ENCODE assay signal across 13 cellular contexts in genomic region chr17:71071837-71072236, GRCh38.
DNase-seq lines count a peak whose midpoint lies in the region; ATAC-seq, FAIRE-seq and TF ChIP-seq lines count a peak whose summit lies in the region.
"Had no signal": no experiment of that assay in that cellular context is flagged by ENCODE, and none has a peak within 500 bp of the region (broad histone marks: within the 10 kb centered on the region; RNA-seq: fewer than 3 reads in every experiment).

No MANE protein-coding gene starts in this region.

- no peaks in the 10 kb centered on the region for H3K36me3 ChIP-seq in adrenal gland (replicated peaks in 1 of 2)
- H3K36me3 ChIP-seq in keratinocyte (ENCODE audit: control insufficient read depth in 2 of 2, extremely low read depth in 1 of 2, insufficient read depth in 2 of 2, low read length in 2 of 2): no peaks in the 10 kb centered on the region
- no peaks in the 10 kb centered on the region for H3K36me3 ChIP-seq in OCI-LY7 (ENCODE audit: insufficient read depth, low read length)
- H3K36me3 ChIP-seq: tibial artery had no signal

- no peaks in the 10 kb centered on the region for H3K9me1 ChIP-seq in keratinocyte (ENCODE audit: control insufficient read depth, extremely low read depth, insufficient read depth, low read length)

- H4K20me1 ChIP-seq in keratinocyte (ENCODE audit: control insufficient read depth, extremely low read depth, insufficient read depth, low read length) (no peaks in the 10 kb centered on the region), OCI-LY7 (ENCODE audit: insufficient read depth, low read length) (no peaks in the 10 kb centered on the region)

- no peaks in the 10 kb centered on the region for H3K79me2 ChIP-seq in keratinocyte (ENCODE audit: control insufficient read depth, insufficient read depth, low read length)
- H3K79me2 ChIP-seq in OCI-LY7 (ENCODE audit: insufficient read depth, low read depth, low read length): no peaks in the 10 kb centered on the region

- BruUV-seq in OCI-LY7 (replicated peaks; lab: Mats Ljungman, UMichigan): no TSS peak

- H3K4me3 ChIP-seq in adrenal gland (no peak overlapping the region), keratinocyte (ENCODE audit: control insufficient read depth in 2 of 3, extremely low read depth in 1 of 3, insufficient read depth in 2 of 3, low read depth in 1 of 3, low read length in 3 of 3) (peak overlapping the region in 2 of 3 experiments; percentile 4 to 21), OCI-LY7 (ENCODE audit: low read depth, low read length, poor library complexity, severe bottlenecking) (no peak overlapping the region)
- H3K4me3 ChIP-seq: tibial artery had no signal

- intact Hi-C loops in adrenal gland (cut with DNase I): no loop called here
- intact Hi-C loops in OCI-LY7 (cut with micrococcal nuclease; ENCODE audit: unreplicated experiment): no loop called here

- H3K9me3 ChIP-seq in adrenal gland (replicated peaks in 1 of 3): no peaks in the 10 kb centered on the region
- H3K9me3 ChIP-seq in keratinocyte (ENCODE audit: control insufficient read depth, low read depth, low read length): no peaks in the 10 kb centered on the region
- no peaks in the 10 kb centered on the region for H3K9me3 ChIP-seq in OCI-LY7 (ENCODE audit: low read length)
- H3K9me3 ChIP-seq: tibial artery had no signal

- H3K9me2 ChIP-seq in OCI-LY7 (ENCODE audit: insufficient read depth, low read length): no peaks in the 10 kb centered on the region

- TF ChIP-seq POLR2A in adrenal gland (IDR thresholded peaks at IDR 0.05): no peak

- peak; percentile 100 for FAIRE-seq in keratinocyte (lab: Jason Lieb, UNC)

- 49 to 78% (median 65%) methylated on average over 10 of the region's 10 CpGs for WGBS in adrenal gland, 4 donors

- POLR2A ChIA-PET in OCI-LY7 (lab: Charles Lee): no interaction called here

- H3K9ac ChIP-seq in keratinocyte (ENCODE audit: control insufficient read depth, extremely low read depth, insufficient read depth, low read length): no peak overlapping the region

- DNase-seq in AG20443 (ENCODE audit: low spot score): peak; percentile 93
- peak; percentile 75 for DNase-seq in LoVo (ENCODE audit: low spot score)
- DNase-seq in adrenal gland: peak in 6 of 7 donors; percentile 18 to 73 (median 39)
- peak; percentile 95 for DNase-seq in keratinocyte (ENCODE audit: low read depth, low spot score)
- DNase-seq in OCI-LY7 (ENCODE audit: low spot score): no peak
- DNase-seq in NCI-H1092 (lab: John Stamatoyannopoulos, UW): no peak
- no peak for DNase-seq in medulla oblongata (ENCODE audit: extremely low spot score)
- DNase-seq: activated CD4-positive, CD25-positive, alpha-beta regulatory T cell; activated naive CD4-positive, alpha-beta T cell treated with anti-CD3 and anti-CD28 coated beads for 36 hours; H7; NCI-H524 treated with DMSO at 0.1 percent for 48 hours; tibial artery had no signal

- H3K4me2 ChIP-seq in keratinocyte (ENCODE audit: control insufficient read depth, extremely low read depth, insufficient read depth, low read depth, low read length) (peak overlapping the region; percentile 68), OCI-LY7 (ENCODE audit: low read length) (no peak overlapping the region)

- CTCF ChIA-PET in OCI-LY7 (lab: Charles Lee; ENCODE audit: unreplicated experiment): no interaction called here

- TF ChIP-seq CTCF in adrenal gland (IDR thresholded peaks at IDR 0.05) (no peak), keratinocyte (optimal IDR thresholded peaks at IDR 0.05 in 1 of 3, IDR thresholded peaks at IDR 0.05 in 1 of 3, conservative IDR thresholded peaks at IDR 0.05 in 1 of 3; ENCODE audit: extremely low read depth in 1 of 3, insufficient read depth in 2 of 3, low read length in 3 of 3) (no peak), OCI-LY7 (conservative IDR thresholded peaks at IDR 0.05; ENCODE audit: low read length) (no peak)

- dilution Hi-C loops in keratinocyte (cut with MboI; ENCODE audit: extremely low pct_ligation_motif_present, low sequenced_read_pairs): no loop called here

- H3K4me1 ChIP-seq in adrenal gland (replicated peaks in 1 of 2) (no peaks in the 10 kb centered on the region), keratinocyte (ENCODE audit: control insufficient read depth, extremely low read depth, insufficient read depth, low read length) (peaks cover 6% of the 10 kb centered on the region), OCI-LY7 (ENCODE audit: insufficient read depth, low read length, poor library complexity, severe bottlenecking) (no peaks in the 10 kb centered on the region)
- H3K4me1 ChIP-seq: tibial artery had no signal

- peak overlapping the region; percentile 93 for H2AFZ ChIP-seq in keratinocyte (ENCODE audit: control insufficient read depth, low read length)
- no peak overlapping the region for H2AFZ ChIP-seq in OCI-LY7 (ENCODE audit: low read length)

- H3K27me3 ChIP-seq in adrenal gland (peaks cover 3% of the 10 kb centered on the region), keratinocyte (ENCODE audit: control insufficient read depth, extremely low read depth, insufficient read depth, low read length) (no peaks in the 10 kb centered on the region)
- H3K27me3 ChIP-seq: tibial artery had no signal

- no peak for ATAC-seq in HG03280 (IDR thresholded peaks at IDR 0.05; ENCODE audit: unreplicated experiment)

- H3K27ac ChIP-seq in adrenal gland (no peak overlapping the region), keratinocyte (ENCODE audit: control insufficient read depth, insufficient read depth, low read length) (peak overlapping the region; percentile 78), OCI-LY7 (ENCODE audit: low read depth, low read length, poor library complexity, severe bottlenecking) (no peak overlapping the region)
- H3K27ac ChIP-seq: tibial artery had no signal

Comparison
In these comparisons a context has a peak if more than half of its experiments do, and no peak if none do; other contexts are left out.
1. DNase-seq: peak in AG20443 (single experiment), LoVo (single experiment), adrenal gland (6 of 7) and keratinocyte (single experiment); none in OCI-LY7 (single experiment), NCI-H1092 (single experiment) and medulla oblongata (single experiment).
2. H3K4me3 ChIP-seq: peak in keratinocyte (2 of 3); none in adrenal gland (0 of 4) and OCI-LY7 (single experiment).